In genomic region chrX:109940411-109940810, GRCh38 we compare ENCODE assay signal across 36 cellular contexts.
"Had no signal": no experiment of that assay in that cellular context is flagged by ENCODE, and none has a peak within 500 bp of the region (broad histone marks: within the 10 kb centered on the region; RNA-seq: fewer than 3 reads in every experiment).

No MANE protein-coding gene starts in this region.

- H3K4me3 ChIP-seq: ascending aorta, cardiac muscle cell, SJCRH30, SK-N-MC had no signal

- FAIRE-seq: TTC549 had no signal

- H3K9me3 ChIP-seq: ascending aorta, SJCRH30 had no signal

- ATAC-seq: activated T-cell treated with anti-CD3 and anti-CD28 coated beads, Interleukin-2, amount 50 U/mL, for 4 hours; Panc1 had no signal

- H3K4me1 ChIP-seq: ascending aorta, SJCRH30 had no signal

- H3K27ac ChIP-seq: ascending aorta, brain microvascular endothelial cell, cardiac muscle cell, SJCRH30, SK-N-MC, VCaP had no signal

- DNase-seq: activated B cell treated with CpG ODN at 0.5 μM for 24 hours; activated CD4-positive, alpha-beta memory T cell treated with anti-CD3 and anti-CD28 coated beads for 36 hours; activated CD4-positive, alpha-beta T cell treated with anti-CD3 and anti-CD28 coated beads for 4 hours; activated CD4-positive, alpha-beta T cell treated with anti-CD3 and anti-CD28 coated beads, Interleukin-2, amount 50 U/mL, for 1 hour; activated CD4-positive, CD25-positive, alpha-beta regulatory T cell treated with anti-CD3 and anti-CD28 coated beads, Interleukin-2, amount 50 U/mL, for 72 hours; activated CD8-positive, alpha-beta memory T cell treated with anti-CD3 and anti-CD28 coated beads, Interleukin-2, amount 50 U/mL, for 4 hours; activated gamma-delta T cell treated with Interleukin-2 at 50 U/mL for 16 hours; activated naive CD4-positive, alpha-beta T cell treated with anti-CD3 and anti-CD28 coated beads for 36 hours; activated naive CD8-positive, alpha-beta T cell treated with anti-CD3 and anti-CD28 coated beads for 36 hours; activated T-cell treated with anti-CD3 and anti-CD28 coated beads for 4 hours; activated T-cell treated with anti-CD3 and anti-CD28 coated beads, Interleukin-2, amount 50 U/mL, for 4 hours; amygdala; brain microvascular endothelial cell; Kasumi-1; KG1; MM.1S; MV-4-11; NCI-H1092; NCI-H146; NCI-H187; NCI-H2029 treated with DMSO at 0.1 percent for 48 hours; NCI-H2107; NCI-H2171 treated with DMSO at 0.1 percent for 48 hours; NCI-H2227 treated with DMSO at 0.1 percent for 48 hours; NCI-H446; NCI-H510A treated with DMSO at 0.1 percent for 48 hours; NCI-H526 treated with DMSO at 0.1 percent for 48 hours; NCI-H774; SHP77; SJCRH30 had no signal
